Comparison of ENCODE assay signal across 10 cellular contexts in the genomic region with DNA sequence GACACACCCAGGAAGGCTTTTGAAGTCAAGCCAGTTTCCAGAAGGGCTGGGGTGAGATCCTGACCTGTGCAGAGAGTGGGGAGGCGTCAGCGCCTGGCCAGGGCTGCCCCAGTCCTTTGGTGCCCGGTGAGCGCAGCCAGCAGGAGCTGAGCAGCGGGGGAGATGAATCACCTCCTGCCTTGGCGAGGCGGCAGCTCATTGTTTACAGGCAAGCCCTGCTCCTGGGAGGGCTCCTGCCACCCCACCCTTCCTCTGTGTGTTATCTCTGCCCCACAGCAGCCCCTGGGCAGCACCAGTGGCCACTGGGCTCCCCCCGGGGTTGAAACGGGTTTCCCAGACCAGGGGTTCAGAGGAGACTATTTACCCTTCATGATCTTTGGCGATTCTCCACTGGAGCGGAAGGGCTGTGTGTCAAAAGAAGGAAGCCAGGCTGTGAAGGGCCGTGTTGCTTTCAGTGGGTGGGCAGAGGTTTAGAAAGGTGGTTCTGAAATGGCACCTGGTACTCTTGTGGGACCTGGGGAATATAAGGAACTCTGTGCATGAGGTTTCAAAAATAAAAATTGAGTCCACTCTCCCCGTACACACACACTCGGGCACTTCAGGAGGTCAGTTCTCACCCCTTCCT. TPM values are rescaled to one million over a fixed set of nuclear protein-coding genes. Genes with fewer than 3 reads are reported as not detected.
DNase-seq lines count a peak whose midpoint lies in the region; ATAC-seq and TF ChIP-seq lines count a peak whose summit lies in the region.
"Had no signal": no experiment of that assay in that cellular context is flagged by ENCODE, and none has a peak within 500 bp of the region (broad histone marks: within the 10 kb centered on the region; RNA-seq: fewer than 3 reads in every experiment).

No MANE protein-coding gene starts in this region.

- H3K27me3 ChIP-seq in breast epithelium (no peaks in the 10 kb centered on the region), subcutaneous abdominal adipose tissue (ENCODE audit: control insufficient read depth in 5 of 5, insufficient read depth in 4 of 5, low read length in 5 of 5) (no peaks in the 10 kb centered on the region)

- DNase-seq in LoVo (ENCODE audit: low spot score) (peak; percentile 92), breast epithelium (ENCODE audit: low spot score in 2 of 2) (no peak), iPS-NIHi11 (ENCODE audit: low spot score) (peak; percentile 64), NCI-H2081 (lab: John Stamatoyannopoulos, UW) (no peak), NCI-H2029 (lab: John Stamatoyannopoulos, UW) (no peak)
- DNase-seq in activated CD4-positive, CD25-positive, alpha-beta regulatory T cell treated with anti-CD3 and anti-CD28 coated beads, Interleukin-2, amount 50 U/mL, for 72 hours, result no peak
- DNase-seq: activated CD4-positive, alpha-beta memory T cell treated with anti-CD3 and anti-CD28 coated beads for 36 hours; effector CD4-positive, alpha-beta T cell had no signal

- H3K4me3 ChIP-seq in breast epithelium (no peak overlapping the region), subcutaneous abdominal adipose tissue (ENCODE audit: low read depth in 1 of 5, low read length in 5 of 5) (no peak overlapping the region)

- H3K9me3 ChIP-seq in breast epithelium (no peaks in the 10 kb centered on the region), subcutaneous abdominal adipose tissue (ENCODE audit: control insufficient read depth in 5 of 5, low read length in 5 of 5) (no peaks in the 10 kb centered on the region)

- H3K27ac ChIP-seq in breast epithelium (peak overlapping the region; percentile 77 to 80), subcutaneous abdominal adipose tissue (ENCODE audit: low read depth, low read length) (peak overlapping the region; percentile 76)

- intact Hi-C loops in breast epithelium (cut with DNase I; ENCODE audit: low total_unique reads), result no loop called here

- ATAC-seq in GM19395 (IDR thresholded peaks at IDR 0.05; ENCODE audit: unreplicated experiment), result no peak

- H3K9ac ChIP-seq in subcutaneous abdominal adipose tissue (ENCODE audit: low read length in 5 of 5), result no peak overlapping the region

- H3K36me3 ChIP-seq in breast epithelium (no peaks in the 10 kb centered on the region), subcutaneous abdominal adipose tissue (ENCODE audit: control insufficient read depth in 5 of 5, insufficient read depth in 5 of 5, low read length in 5 of 5) (peaks cover 0 to 65% (median 64%) of the 10 kb centered on the region in 5 donors)

- no peak for TF ChIP-seq POLR2A in breast epithelium (IDR thresholded peaks at IDR 0.05)

- H3K4me1 ChIP-seq in breast epithelium, result no peaks in the 10 kb centered on the region
- H3K4me1 ChIP-seq in subcutaneous abdominal adipose tissue (ENCODE audit: control insufficient read depth in 5 of 5, insufficient read depth in 5 of 5, low read length in 5 of 5), result peaks cover 0 to 16% (median 2%) of the 10 kb centered on the region in 5 donors

- no peak for TF ChIP-seq CTCF in breast epithelium (IDR thresholded peaks at IDR 0.05)

RNA-seq across cellular contexts. Expression of a gene that starts 14.1 kb away (rescaled TPM):
- total RNA-seq in breast epithelium, result 100 to 1,000 TPM in 1 of 3 donors, 10 to 100 TPM in 1, 1 to 10 TPM in 1; 9.8 to 125 (median 67.2) TPM

RNA-seq across cellular contexts. Expression of a gene that starts 40.1 kb away (rescaled TPM):
- 10 to 100 TPM; 68.3 to 89.5 (median 86.1) TPM for total RNA-seq in breast epithelium

RNA-seq across cellular contexts. Expression of a gene that starts 40.3 kb away (rescaled TPM):
- 10 to 100 TPM; 10.7 to 22.8 (median 14.1) TPM for total RNA-seq in breast epithelium

RNA-seq across cellular contexts. Expression of a gene that starts 57.8 kb away (rescaled TPM):
- 10 to 100 TPM; 21.9 to 32.1 (median 24.9) TPM for total RNA-seq in breast epithelium

Comparison
In these comparisons a context has a peak if more than half of its experiments do, and no peak if none do; other contexts are left out.
1. DNase-seq: peak in LoVo (single experiment) and iPS-NIHi11 (single experiment); none in breast epithelium (0 of 2), NCI-H2081 (0 of 2), activated CD4-positive, CD25-positive, alpha-beta regulatory T cell treated with anti-CD3 and anti-CD28 coated beads, Interleukin-2, amount 50 U/mL, for 72 hours (single experiment) and NCI-H2029 (single experiment).